Comparison of ENCODE assay signal across 14 cellular contexts in genomic region chr10:100561005-100561404, GRCh38. TPM values are rescaled to one million over a fixed set of nuclear protein-coding genes. Genes with fewer than 3 reads are reported as not detected.
A peak's percentile ranks its signal among the peaks of the same experiment; 100 is the strongest.
DNase-seq lines count a peak whose midpoint lies in the region; ATAC-seq, FAIRE-seq and TF ChIP-seq lines count a peak whose summit lies in the region.
"Had no signal": no experiment of that assay in that cellular context is flagged by ENCODE, and none has a peak within 500 bp of the region (broad histone marks: within the 10 kb centered on the region; RNA-seq: fewer than 3 reads in every experiment).

No MANE protein-coding gene starts in this region.

- H3K9me3 Mint-ChIP-seq in effector memory CD8-positive, alpha-beta T cell = no peaks in the 10 kb centered on the region
- H3K9me3 Mint-ChIP-seq: CD8-positive, alpha-beta memory T cell had no signal

- in situ Hi-C loops in HepG2 (cut with HindIII; ENCODE audit: extremely low pct_ligation_motif_present, low pct_unique_long_range_greater_than_20kb) = loop anchor here (5.0 kb wide), 2 partner anchors 181 to 316 kb away; no protein-coding TSS in a partner anchor

- H3K4me3 ChIP-seq in HepG2 (replicated peaks in 1 of 3; ENCODE audit: insufficient read depth in 1 of 3, low read depth in 2 of 3, low read length in 3 of 3) (no peak overlapping the region), right lobe of liver (no peak overlapping the region)
- H3K4me3 ChIP-seq: GM23248 had no signal

- no peaks in the 10 kb centered on the region for H4K20me1 ChIP-seq in HepG2 (ENCODE audit: insufficient read depth, low read length)

- TF ChIP-seq RAD21 in HepG2 (CRISPR knock-in tag; IDR thresholded peaks at IDR 0.05) = no peak

- no peak overlapping the region for H3K9ac ChIP-seq in HepG2 (ENCODE audit: insufficient read depth, low read depth, low read length)
- H3K9ac ChIP-seq: GM23248 had no signal

- TF ChIP-seq CTCF in HepG2 (CRISPR knock-in tag; IDR thresholded peaks at IDR 0.05) = no peak
- no peak for TF ChIP-seq CTCF in right lobe of liver (IDR thresholded peaks at IDR 0.05)

- H3K27ac ChIP-seq in HepG2 (ENCODE audit: extremely low read length, insufficient read depth, low read length) (no peak overlapping the region), right lobe of liver (no peak overlapping the region)
- H3K27ac ChIP-seq: GM23248 had no signal

- no peak overlapping the region for H3K4me2 ChIP-seq in HepG2 (ENCODE audit: low read depth, low read length)

- FAIRE-seq in HepG2 (lab: Jason Lieb, UNC) (no peak), urothelium cell line (lab: Jason Lieb, UNC) (peak; percentile 42)

- H3K9me3 ChIP-seq in HepG2 (ENCODE audit: low read length) (no peaks in the 10 kb centered on the region), right lobe of liver (no peaks in the 10 kb centered on the region)

- H3K79me2 ChIP-seq in HepG2 (ENCODE audit: insufficient read depth, low read length) = no peaks in the 10 kb centered on the region

- POLR2A ChIA-PET in HepG2 (lab: Yijun Ruan, JAX) = no interaction called here
- POLR2A ChIA-PET in HEK293T (lab: Yijun Ruan, JAX) = interaction anchor here (1.4 kb wide), 1 partner anchor 25 kb away, joined by 6 read pairs; the partner anchor contains the start of gene HIF1AN

- peaks cover 10 to 17% of the 10 kb centered on the region in 2 donors for H3K27me3 Mint-ChIP-seq in effector memory CD8-positive, alpha-beta T cell

- no peak overlapping the region for H2AFZ ChIP-seq in HepG2 (ENCODE audit: low read length)
- H2AFZ ChIP-seq: GM23248 had no signal

- intact Hi-C loops in HepG2 (cut with micrococcal nuclease; ENCODE audit: unreplicated experiment) (loop anchor here (5.0 kb wide), 1 partner anchor 181 kb away; no protein-coding TSS in a partner anchor), right lobe of liver (cut with DNase I) (loop anchor here (5.0 to 10.0 kb wide), 4 partner anchors 181 to 314 kb away; partner anchors contain the start of gene PAX2 (in 1 of the 2))

- CTCF ChIA-PET in HepG2 (lab: Yijun Ruan, JAX; ENCODE audit: low intra/inter-chr PET ratio, low total read pairs) = interaction anchor here (1.0 to 2.5 kb wide), 2 partner anchors 183 to 318 kb away, joined by 5 to 16 read pairs; no protein-coding TSS in a partner anchor
- CTCF ChIA-PET in HEK293T (lab: Yijun Ruan, JAX) = interaction anchor here (1.1 to 1.6 kb wide), 6 partner anchors 9 to 327 kb away, joined by 3 to 11 read pairs (median 3); no protein-coding TSS in a partner anchor

- peak overlapping the region; percentile 9 to 29 for H3K4me3 Mint-ChIP-seq in effector memory CD8-positive, alpha-beta T cell

- peaks cover 0 to 10% of the 10 kb centered on the region in 2 donors for H3K4me1 Mint-ChIP-seq in effector memory CD8-positive, alpha-beta T cell (ENCODE audit: low read depth in 2 of 2)

- no TSS peak for BruUV-seq in HepG2 (replicated peaks; lab: Mats Ljungman, UMichigan)

- H3K4me1 ChIP-seq in HepG2 (ENCODE audit: insufficient read depth, low read length) (peaks cover 9% of the 10 kb centered on the region), right lobe of liver (peaks cover 0 to 6% (median 0%) of the 10 kb centered on the region in 4 donors)

- peaks cover 0 to 2% of the 10 kb centered on the region in 2 experiments; a peak in 1 of 5 replicates for H3K27me3 ChIP-seq in HepG2 (ENCODE audit: control insufficient read depth in 1 of 2, insufficient read depth in 2 of 2, low read length in 2 of 2)
- no peaks in the 10 kb centered on the region for H3K27me3 ChIP-seq in right lobe of liver

- DNase-seq in HepG2 (ENCODE audit: low spot score) (no peak), right lobe of liver (no peak), HEK293T (ENCODE audit: extremely low spot score) (no peak), urothelium cell line (ENCODE audit: low spot score) (no peak), SHP77 (lab: John Stamatoyannopoulos, UW) (no peak), H4 (ENCODE audit: low spot score) (no peak), NCI-H226 (no peak)
- no peak for DNase-seq in effector memory CD8-positive, alpha-beta T cell
- DNase-seq: ACHN; C1 segment of cervical spinal cord; CD8-positive, alpha-beta memory T cell; DMS53; H7 had no signal

- no peak for TF ChIP-seq EP300 in HepG2 (IDR thresholded peaks at IDR 0.05; ENCODE audit: low read depth in 2 of 2, low read length in 2 of 2)
- TF ChIP-seq EP300 in HepG2 (CRISPR knock-in tag; IDR thresholded peaks at IDR 0.05; ENCODE audit: borderline replicate concordance) = no peak

- whole genome bisulfite sequencing in HepG2 (ENCODE audit: low lambda C conversion rate) = 63% methylated on average over 2 of the region's 2 CpGs
- WGBS in right lobe of liver (ENCODE audit: insufficient coverage, low coverage, low lambda C conversion rate, missing lambda C conversion rate) = 66% methylated on average over 2 of the region's 2 CpGs

- ATAC-seq in HepG2 (no peak), right lobe of liver (no peak)
- no peak for ATAC-seq in effector memory CD8-positive, alpha-beta T cell (replicated peaks)

- TF ChIP-seq POLR2A in HepG2 (IDR thresholded peaks at IDR 0.05; ENCODE audit: insufficient read depth in 1 of 2, low read depth in 2 of 2, low read length in 2 of 2) (no peak), right lobe of liver (IDR thresholded peaks at IDR 0.05) (no peak)

- peaks cover 2% of the 10 kb centered on the region for H3K36me3 Mint-ChIP-seq in effector memory CD8-positive, alpha-beta T cell (ENCODE audit: insufficient read depth)

- H3K27ac Mint-ChIP-seq in effector memory CD8-positive, alpha-beta T cell = peak overlapping the region in 1 of 2 donors; percentile 6
- H3K27ac Mint-ChIP-seq: CD8-positive, alpha-beta memory T cell had no signal

- H3K36me3 ChIP-seq in HepG2 (replicated peaks in 1 of 2; ENCODE audit: control insufficient read depth in 1 of 2, insufficient read depth in 2 of 2, low read length in 2 of 2) (no peaks in the 10 kb centered on the region), right lobe of liver (no peaks in the 10 kb centered on the region)

RNA-seq across cellular contexts. Expression of gene HIF1AN, which starts 25.3 kb away (rescaled TPM):
- total RNA-seq in HepG2 (2016; rRNA removed; fragmentation: Illumina TruSeq; extraction: Trizol) (10.7 and 14.9 TPM in 2 replicates), right lobe of liver (10 to 100 TPM in 3 of 6 experiments, 1 to 10 TPM in 3; 4.5 to 13.9 (median 11.3) TPM)
- 1.8 and 3.2 TPM in 2 replicates for total RNA-seq in HepG2 (2016; cell fraction: cytosol; rRNA removed; fragmentation: Illumina TruSeq; extraction: Trizol; ENCODE audit: low read depth)
- total RNA-seq in HepG2 (2016; cell fraction: insoluble cytoplasmic fraction; rRNA removed; fragmentation: Illumina TruSeq; extraction: Trizol) = 9.8 and 13.6 TPM in 2 replicates
- total RNA-seq in HepG2 (2016; cell fraction: membrane; rRNA removed; fragmentation: Illumina TruSeq; extraction: Trizol) = 5.8 TPM in 2 replicates
- 13.2 and 14.7 TPM in 2 replicates for total RNA-seq in HepG2 (2016; cell fraction: nucleus; rRNA removed; fragmentation: Illumina TruSeq; extraction: Trizol)
- 8.0 and 8.6 TPM in 2 replicates for polyA plus RNA-seq in HepG2 (2011; rRNA removed)
- polyA plus RNA-seq in HepG2 (2011; cell fraction: cytosol; rRNA removed) = 4.9 and 6.1 TPM in 2 replicates
- 14.4 and 18.5 TPM in 2 replicates for polyA plus RNA-seq in HepG2 (2011; cell fraction: nucleus; rRNA removed)
- polyA plus RNA-seq in HepG2 (2012) = 23.1 and 33.4 TPM in 2 replicates
- 3.9 TPM in 2 replicates for polyA plus RNA-seq in HepG2 (2016; cell fraction: cytosol; fragmentation: Illumina TruSeq; extraction: Trizol; ENCODE audit: low read depth)
- 25.9 and 28.8 TPM in 2 replicates for polyA plus RNA-seq in HepG2 (2016; cell fraction: insoluble cytoplasmic fraction; fragmentation: Illumina TruSeq; extraction: Trizol; ENCODE audit: low read depth)
- 5.7 and 6.4 TPM in 2 replicates for polyA plus RNA-seq in HepG2 (2016; cell fraction: membrane; fragmentation: Illumina TruSeq; extraction: Trizol; ENCODE audit: low read depth)
- 26.1 and 28.9 TPM in 2 replicates for polyA plus RNA-seq in HepG2 (2016; cell fraction: nucleus; fragmentation: Illumina TruSeq; extraction: Trizol; ENCODE audit: insufficient read depth, low read depth)
- polyA minus RNA-seq in HepG2 (2011; rRNA and poly(A)+ RNA removed; ENCODE audit: low replicate concordance) = 22.3 TPM in 2 replicates
- polyA minus RNA-seq in HepG2 (2011; cell fraction: cytosol; rRNA and poly(A)+ RNA removed) = 6.8 and 7.3 TPM in 2 replicates
- 19.8 and 25.9 TPM in 2 replicates for polyA minus RNA-seq in HepG2 (2011; cell fraction: nucleus; rRNA and poly(A)+ RNA removed)
- total RNA-seq in H4 (2014; rRNA removed; shearing (Covaris generic)) = 5.6 and 6.4 TPM in 2 replicates

RNA-seq across cellular contexts. Expression of gene NDUFB8, which starts 31.3 kb away (rescaled TPM):
- total RNA-seq in HepG2 (2016; rRNA removed; fragmentation: Illumina TruSeq; extraction: Trizol) (216 and 222 TPM in 2 replicates), right lobe of liver (100 to 1,000 TPM in 3 of 6 experiments, 10 to 100 TPM in 3; 93.6 to 125 (median 99.3) TPM)
- total RNA-seq in HepG2 (2016; cell fraction: cytosol; rRNA removed; fragmentation: Illumina TruSeq; extraction: Trizol; ENCODE audit: low read depth) = 214 and 229 TPM in 2 replicates
- total RNA-seq in HepG2 (2016; cell fraction: insoluble cytoplasmic fraction; rRNA removed; fragmentation: Illumina TruSeq; extraction: Trizol) = 217 and 240 TPM in 2 replicates
- 124 and 145 TPM in 2 replicates for total RNA-seq in HepG2 (2016; cell fraction: membrane; rRNA removed; fragmentation: Illumina TruSeq; extraction: Trizol)
- total RNA-seq in HepG2 (2016; cell fraction: nucleus; rRNA removed; fragmentation: Illumina TruSeq; extraction: Trizol) = 85.9 and 90.2 TPM in 2 replicates
- polyA plus RNA-seq in HepG2 (2011; rRNA removed) = 197 and 210 TPM in 2 replicates
- 254 and 343 TPM in 2 replicates for polyA plus RNA-seq in HepG2 (2011; cell fraction: cytosol; rRNA removed)
- 99.7 and 123 TPM in 2 replicates for polyA plus RNA-seq in HepG2 (2011; cell fraction: nucleus; rRNA removed)
- polyA plus RNA-seq in HepG2 (2012) = 111 and 145 TPM in 2 replicates
- 227 and 238 TPM in 2 replicates for polyA plus RNA-seq in HepG2 (2016; cell fraction: cytosol; fragmentation: Illumina TruSeq; extraction: Trizol; ENCODE audit: low read depth)
- 243 and 299 TPM in 2 replicates for polyA plus RNA-seq in HepG2 (2016; cell fraction: insoluble cytoplasmic fraction; fragmentation: Illumina TruSeq; extraction: Trizol; ENCODE audit: low read depth)
- 128 and 140 TPM in 2 replicates for polyA plus RNA-seq in HepG2 (2016; cell fraction: membrane; fragmentation: Illumina TruSeq; extraction: Trizol; ENCODE audit: low read depth)
- polyA plus RNA-seq in HepG2 (2016; cell fraction: nucleus; fragmentation: Illumina TruSeq; extraction: Trizol; ENCODE audit: insufficient read depth, low read depth) = 156 and 175 TPM in 2 replicates
- 152 and 277 TPM in 2 replicates for polyA minus RNA-seq in HepG2 (2011; rRNA and poly(A)+ RNA removed; ENCODE audit: low replicate concordance)
- polyA minus RNA-seq in HepG2 (2011; cell fraction: cytosol; rRNA and poly(A)+ RNA removed) = 35.1 and 42.8 TPM in 2 replicates
- polyA minus RNA-seq in HepG2 (2011; cell fraction: nucleus; rRNA and poly(A)+ RNA removed) = 39.4 and 47.6 TPM in 2 replicates
- 184 and 195 TPM in 2 replicates for total RNA-seq in H4 (2014; rRNA removed; shearing (Covaris generic))

RNA-seq across cellular contexts. Expression of gene SEC31B, which starts 41.3 kb away (rescaled TPM):
- total RNA-seq in HepG2 (2016; rRNA removed; fragmentation: Illumina TruSeq; extraction: Trizol) = 0.56 and 2.0 TPM in 2 replicates
- total RNA-seq in HepG2 (2016; cell fraction: cytosol; rRNA removed; fragmentation: Illumina TruSeq; extraction: Trizol; ENCODE audit: low read depth) = 0.10 and 0.35 TPM in 2 replicates
- total RNA-seq in HepG2 (2016; cell fraction: insoluble cytoplasmic fraction; rRNA removed; fragmentation: Illumina TruSeq; extraction: Trizol) = 0.28 and 2.1 TPM in 2 replicates
- total RNA-seq in HepG2 (2016; cell fraction: membrane; rRNA removed; fragmentation: Illumina TruSeq; extraction: Trizol) = 0.41 and 0.43 TPM in 2 replicates
- 3.6 and 4.9 TPM in 2 replicates for total RNA-seq in HepG2 (2016; cell fraction: nucleus; rRNA removed; fragmentation: Illumina TruSeq; extraction: Trizol)
- 8.3 and 9.0 TPM in 2 replicates for polyA plus RNA-seq in HepG2 (2011; rRNA removed)
- 1.0 and 1.1 TPM in 2 replicates for polyA plus RNA-seq in HepG2 (2011; cell fraction: cytosol; rRNA removed)
- polyA plus RNA-seq in HepG2 (2011; cell fraction: nucleus; rRNA removed) = 61.2 and 63.8 TPM in 2 replicates
- 4.3 and 7.1 TPM in 2 replicates for polyA plus RNA-seq in HepG2 (2012)
- 0.03 and 0.17 TPM in 2 replicates for polyA plus RNA-seq in HepG2 (2016; cell fraction: cytosol; fragmentation: Illumina TruSeq; extraction: Trizol; ENCODE audit: low read depth)
- 0.17 and 0.28 TPM in 2 replicates for polyA plus RNA-seq in HepG2 (2016; cell fraction: insoluble cytoplasmic fraction; fragmentation: Illumina TruSeq; extraction: Trizol; ENCODE audit: low read depth)
- polyA plus RNA-seq in HepG2 (2016; cell fraction: membrane; fragmentation: Illumina TruSeq; extraction: Trizol; ENCODE audit: low read depth) = 0.06 TPM in 1 of 2 replicates, not detected in the other
- 12.1 and 14.5 TPM in 2 replicates for polyA plus RNA-seq in HepG2 (2016; cell fraction: nucleus; fragmentation: Illumina TruSeq; extraction: Trizol; ENCODE audit: insufficient read depth, low read depth)
- polyA minus RNA-seq in HepG2 (2011; rRNA and poly(A)+ RNA removed; ENCODE audit: low replicate concordance) = 5.4 and 6.4 TPM in 2 replicates
- not detected in 2 replicates for polyA minus RNA-seq in HepG2 (2011; cell fraction: cytosol; rRNA and poly(A)+ RNA removed)
- polyA minus RNA-seq in HepG2 (2011; cell fraction: nucleus; rRNA and poly(A)+ RNA removed) = 16.1 and 18.5 TPM in 2 replicates
- 1 to 10 TPM; 2.4 to 9.1 (median 4.7) TPM for total RNA-seq in right lobe of liver
- total RNA-seq in H4 (2014; rRNA removed; shearing (Covaris generic)) = 0.31 and 0.33 TPM in 2 replicates
